ENCODE assay signal across 26 cellular contexts in the genomic region with DNA sequence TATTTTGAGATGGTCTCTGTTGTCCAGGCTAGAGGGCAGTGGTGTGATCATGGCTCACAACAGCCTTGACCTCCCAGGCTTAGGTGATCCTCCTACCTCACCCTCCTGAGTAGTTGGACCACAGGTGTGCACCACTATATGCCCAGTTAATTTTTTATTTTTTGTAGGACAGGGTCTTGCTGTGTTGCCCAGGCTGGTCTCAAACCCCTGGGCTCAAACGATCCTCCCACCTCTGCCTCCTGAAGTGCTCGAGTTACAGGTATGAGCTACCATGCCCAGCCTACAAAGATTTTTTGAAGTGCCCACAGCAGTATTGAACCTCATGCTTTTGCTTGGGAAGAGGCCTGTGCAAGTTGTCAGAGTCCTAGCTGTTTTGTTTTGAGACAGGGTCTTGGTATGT.
"Had no signal": no experiment of that assay in that cellular context is flagged by ENCODE, and none has a peak within 500 bp of the region (broad histone marks: within the 10 kb centered on the region; RNA-seq: fewer than 3 reads in every experiment).

No MANE protein-coding gene starts in this region.

- H3K27ac ChIP-seq: gastrocnemius medialis, neural progenitor cell, parathyroid adenoma, prostate gland, right atrium auricular region, sigmoid colon, testis, tibial artery, uterus had no signal

- H3K9me3 Mint-ChIP-seq: effector memory CD8-positive, alpha-beta T cell; mesothelial cell of epicardium; naive B cell; natural killer cell treated with Interleukin-12 subunit alpha and Interleukin-12 subunit beta and Interleukin-15 and Interleukin-18, amount 100 ng/mL, for 72 hours; neural progenitor cell; stimulated activated memory B cell treated with anti-CD40 and anti-IgM and Interleukin-4, amounts not matched to agents 10 μg/mL and 1 μg/mL and 100 μg/mL, for 72 hours had no signal

- FAIRE-seq: endometrium had no signal

- H3K4me1 ChIP-seq: gastrocnemius medialis, left lung, parathyroid adenoma, sigmoid colon, testis, uterus had no signal

- H3K9me3 ChIP-seq: gastrocnemius medialis, left lung, mucosa of descending colon, prostate gland, right atrium auricular region, sigmoid colon, testis, tibial artery, upper lobe of left lung, uterus had no signal

- H3K4me3 Mint-ChIP-seq: effector memory CD8-positive, alpha-beta T cell; mesothelial cell of epicardium; naive B cell; natural killer cell treated with Interleukin-12 subunit alpha and Interleukin-12 subunit beta and Interleukin-15 and Interleukin-18, amount 100 ng/mL, for 72 hours; neural progenitor cell; stimulated activated memory B cell treated with anti-CD40 and anti-IgM and Interleukin-4, amounts not matched to agents 10 μg/mL and 1 μg/mL and 100 μg/mL, for 72 hours had no signal

- H3K27ac Mint-ChIP-seq: mesothelial cell of epicardium; natural killer cell treated with Interleukin-12 subunit alpha and Interleukin-12 subunit beta and Interleukin-15 and Interleukin-18, amount 100 ng/mL, for 72 hours; neural progenitor cell; stimulated activated memory B cell treated with anti-CD40 and anti-IgM and Interleukin-4, amounts not matched to agents 10 μg/mL and 1 μg/mL and 100 μg/mL, for 72 hours had no signal

- H3K4me3 ChIP-seq: gastrocnemius medialis, left lung, mucosa of descending colon, neural progenitor cell, prostate gland, right atrium auricular region, sigmoid colon, testis, tibial artery, upper lobe of left lung, uterus had no signal

- H3K36me3 ChIP-seq: neural progenitor cell, prostate gland, uterus had no signal

- ATAC-seq: effector memory CD8-positive, alpha-beta T cell; gastrocnemius medialis; left cardiac atrium; mucosa of descending colon; natural killer cell treated with Interleukin-12 subunit alpha and Interleukin-12 subunit beta and Interleukin-15 and Interleukin-18, amount 100 ng/mL, for 72 hours; stimulated activated memory B cell treated with anti-CD40 and anti-IgM and Interleukin-4, amounts not matched to agents 10 μg/mL and 1 μg/mL and 100 μg/mL, for 72 hours had no signal

- H3K9ac ChIP-seq: neural progenitor cell, parathyroid adenoma had no signal

- DNase-seq: cortex of kidney; effector memory CD8-positive, alpha-beta T cell; erythroblast; gastrocnemius medialis; head of caudate nucleus; left cardiac atrium; left lung; mesenchymal stem cell; mucosa of descending colon; naive B cell; stimulated activated CD4-positive, alpha-beta T cell treated with anti-CD3 and anti-CD28 coated beads, Interleukin-4, amount 100 ng/mL, for 24 hours; stimulated activated naive CD8-positive, alpha-beta T cell treated with anti-CD3 and anti-CD28 coated beads, Interleukin-15, Interleukin-2, amounts not matched to agents 100 U/mL and 50 U/mL, for 24 hours; substantia nigra; testis; tibial artery; upper lobe of left lung; uterus had no signal

- H3K27me3 ChIP-seq: gastrocnemius medialis, left lung, neural progenitor cell, right atrium auricular region, sigmoid colon, testis, tibial artery, upper lobe of left lung, uterus had no signal

- H3K27me3 Mint-ChIP-seq: effector memory CD8-positive, alpha-beta T cell; naive B cell; natural killer cell treated with Interleukin-12 subunit alpha and Interleukin-12 subunit beta and Interleukin-15 and Interleukin-18, amount 100 ng/mL, for 72 hours; stimulated activated memory B cell treated with anti-CD40 and anti-IgM and Interleukin-4, amounts not matched to agents 10 μg/mL and 1 μg/mL and 100 μg/mL, for 72 hours had no signal
